29 cellular contexts compared by ENCODE assay signal in genomic region chr17:61755668-61756067, GRCh38.
DNase-seq lines count a peak whose midpoint lies in the region; TF ChIP-seq lines count a peak whose summit lies in the region.
"Had no signal": no experiment of that assay in that cellular context is flagged by ENCODE, and none has a peak within 500 bp of the region (broad histone marks: within the 10 kb centered on the region; RNA-seq: fewer than 3 reads in every experiment).

No MANE protein-coding gene starts in this region.

- WGBS in hepatocyte (ENCODE audit: low lambda C conversion rate, missing lambda C conversion rate), result 81% methylated on average over 5 of the region's 5 CpGs

- H2AFZ ChIP-seq in hepatocyte, result no peak overlapping the region

- H4K20me1 ChIP-seq in hepatocyte (ENCODE audit: insufficient read depth, poor library complexity, severe bottlenecking), result no peaks in the 10 kb centered on the region
- H4K20me1 ChIP-seq: BLaER1; BLaER1 treated with 17β-estradiol and CSF1 and Interleukin-3, amounts not matched to agents 10 nM and 100 nM had no signal

- DNase-seq in SK-N-MC (ENCODE audit: low read depth, low spot score) (no peak), hepatocyte (ENCODE audit: low spot score) (no peak), COLO668 (lab: John Stamatoyannopoulos, UW; ENCODE audit: unreplicated experiment) (no peak)
- DNase-seq in activated naive CD4-positive, alpha-beta T cell treated with anti-CD3 and anti-CD28 coated beads, Interleukin-2, amount 50 U/mL, for 16 hours, result no peak
- DNase-seq: 8988T; ACHN; AML-193; BE2C; C1 segment of cervical spinal cord; Caco-2; Calu3; CD4-positive, alpha-beta memory T cell; CD4-positive, alpha-beta T cell; CD4-positive, CD25-positive, alpha-beta regulatory T cell; CD8-positive, alpha-beta memory T cell; CD8-positive, alpha-beta T cell; COR-L47; DMS 273 treated with DMSO at 0.1 percent for 48 hours; DMS153; DMS53; DMS79; DMS79 treated with DMSO at 0.1 percent for 48 hours; DND-41; EL had no signal

- no peaks in the 10 kb centered on the region for H3K27me3 ChIP-seq in hepatocyte
- H3K27me3 ChIP-seq: BE2C; BLaER1; BLaER1 treated with 17β-estradiol and CSF1 and Interleukin-3, amounts not matched to agents 10 nM and 100 nM had no signal

- H3K27ac ChIP-seq in SK-N-MC (0 out of 2 replicates have a peak overlapping the region, but pooled peaks have one; percentile 58), hepatocyte (peak overlapping the region; percentile 37)
- H3K27ac ChIP-seq: 22Rv1; A549; BLaER1; BLaER1 treated with 17β-estradiol and CSF1 and Interleukin-3, amounts not matched to agents 10 nM and 100 nM; C4-2B had no signal

- H3K9ac ChIP-seq in SK-N-MC (ENCODE audit: insufficient read length), result no peak overlapping the region
- H3K9ac ChIP-seq: BLaER1; BLaER1 treated with 17β-estradiol and CSF1 and Interleukin-3, amounts not matched to agents 10 nM and 100 nM had no signal

- no peaks in the 10 kb centered on the region for H3K4me1 ChIP-seq in hepatocyte (ENCODE audit: insufficient read depth)
- H3K4me1 ChIP-seq: A549; BE2C; BLaER1; BLaER1 treated with 17β-estradiol and CSF1 and Interleukin-3, amounts not matched to agents 10 nM and 100 nM; Caco-2 had no signal

- H3K9me2 ChIP-seq in hepatocyte (replicated peaks; ENCODE audit: insufficient read depth), result no peaks in the 10 kb centered on the region

- H3K9me3 ChIP-seq in SK-N-MC (ENCODE audit: low read depth, low read length) (peaks cover 3% of the 10 kb centered on the region), hepatocyte (ENCODE audit: low read depth) (no peaks in the 10 kb centered on the region)
- H3K9me3 ChIP-seq: A549, BE2C, BLaER1, Caco-2 had no signal

- H3K79me2 ChIP-seq in hepatocyte, result no peaks in the 10 kb centered on the region

- peak overlapping the region; percentile 30 for H3K4me2 ChIP-seq in hepatocyte
- H3K4me2 ChIP-seq: A549; BLaER1; BLaER1 treated with 17β-estradiol and CSF1 and Interleukin-3, amounts not matched to agents 10 nM and 100 nM had no signal

- peaks cover 10% of the 10 kb centered on the region for H3K36me3 ChIP-seq in SK-N-MC (ENCODE audit: insufficient read depth, low read length)
- H3K36me3 ChIP-seq in hepatocyte (replicated peaks; ENCODE audit: insufficient read depth, low read depth), result no peaks in the 10 kb centered on the region
- H3K36me3 ChIP-seq: BE2C had no signal

- H3K4me3 ChIP-seq in SK-N-MC, result no peak overlapping the region
- no peak overlapping the region for H3K4me3 ChIP-seq in hepatocyte
- H3K4me3 ChIP-seq: A549; BLaER1; BLaER1 treated with 17β-estradiol and CSF1 and Interleukin-3, amounts not matched to agents 10 nM and 100 nM had no signal

- no peak for TF ChIP-seq CTCF in hepatocyte (IDR thresholded peaks at IDR 0.05; ENCODE audit: poor library complexity)
